In the genomic region with DNA sequence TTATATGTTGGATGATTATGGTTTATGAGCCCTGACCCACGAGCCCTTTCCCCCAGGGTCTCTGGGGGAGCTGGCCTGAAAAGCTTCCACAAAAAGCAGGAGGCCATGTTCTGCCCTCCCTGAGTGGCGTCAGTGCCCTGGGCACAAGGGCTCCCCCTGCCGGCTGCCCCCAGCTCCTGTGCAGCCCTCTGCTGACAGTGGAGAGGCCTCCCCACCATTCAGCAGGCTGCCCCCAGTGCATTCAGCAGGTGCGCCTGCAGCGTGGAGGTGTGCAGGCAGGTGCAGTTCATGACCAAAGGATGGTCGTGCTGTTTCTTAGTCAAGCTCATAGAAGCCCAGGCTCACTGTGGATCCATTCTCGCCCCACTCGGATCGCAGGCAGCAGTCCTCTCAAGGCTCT, we compare ENCODE assay signal across 13 cellular contexts. TPM values are rescaled to one million over a fixed set of nuclear protein-coding genes. Genes with fewer than 3 reads are reported as not detected.
DNase-seq lines count a peak whose midpoint lies in the region; ATAC-seq and TF ChIP-seq lines count a peak whose summit lies in the region.
"Had no signal": no experiment of that assay in that cellular context is flagged by ENCODE, and none has a peak within 500 bp of the region (broad histone marks: within the 10 kb centered on the region; RNA-seq: fewer than 3 reads in every experiment).

No MANE protein-coding gene starts in this region.

- no peak overlapping the region for H3K4me3 ChIP-seq in HL-60 (replicated peaks; ENCODE audit: insufficient read depth, low read length)
- H3K4me3 ChIP-seq in CD8-positive, alpha-beta T cell (ENCODE audit: low read depth, low read length): no peak overlapping the region

- no peak overlapping the region for H3K4me3 Mint-ChIP-seq in WTC11
- peak overlapping the region; percentile 3 for H3K4me3 Mint-ChIP-seq in neural crest cell
- H3K4me3 Mint-ChIP-seq in CD8-positive, alpha-beta T cell: no peak overlapping the region

- CTCF ChIA-PET in WTC11 (lab: Charles Lee): interaction anchor here (0.5 to 2.5 kb wide), 29 partner anchors 9 to 515 kb away, joined by 3 to 36 read pairs (median 4); a partner anchor contains a TSS
- CTCF ChIA-PET in CD8-positive, alpha-beta T cell (lab: Charles Lee): interaction anchor here (0.9 to 3.8 kb wide), 8 partner anchors 10 to 293 kb away, joined by 3 to 18 read pairs (median 4); a partner anchor contains a TSS

- peaks cover 5% of the 10 kb centered on the region for H3K36me3 ChIP-seq in CD8-positive, alpha-beta T cell (ENCODE audit: insufficient read depth, low read length)

- no peaks in the 10 kb centered on the region for H3K9me3 ChIP-seq in CD8-positive, alpha-beta T cell (ENCODE audit: low read length)

- DNase-seq in NCI-H82 (lab: John Stamatoyannopoulos, UW): peak; percentile 24
- DNase-seq in NCI-H82 treated with DMSO at 0.1 percent for 48 hours (lab: John Stamatoyannopoulos, UW; ENCODE audit: unreplicated experiment): no peak
- DNase-seq in HL-60 (ENCODE audit: low read depth in 1 of 2, low spot score in 1 of 2): peak in 1 of 2 experiments; percentile 65
- peak; percentile 49 for DNase-seq in WTC11 (ENCODE audit: low spot score)
- no peak for DNase-seq in neural crest cell (ENCODE audit: low read depth, low spot score)
- no peak for DNase-seq in cortex of kidney (lab: John Stamatoyannopoulos, UW)
- no peak for DNase-seq in CD8-positive, alpha-beta T cell
- no peak for DNase-seq in stimulated activated naive CD4-positive, alpha-beta T cell (lab: John Stamatoyannopoulos, UW)
- DNase-seq: 8988T; activated CD4-positive, alpha-beta T cell treated with anti-CD3 and anti-CD28 coated beads, Interleukin-2, amount 50 U/mL, for 4 hours; NCI-H1048; nucleus accumbens; T-helper 9 cell had no signal

- H3K9me3 Mint-ChIP-seq in WTC11: peaks cover 6% of the 10 kb centered on the region; the same call in 1 of the 2 replicates
- H3K9me3 Mint-ChIP-seq in neural crest cell: no peaks in the 10 kb centered on the region
- H3K9me3 Mint-ChIP-seq in CD8-positive, alpha-beta T cell: peaks cover 5% of the 10 kb centered on the region

- H3K36me3 Mint-ChIP-seq in WTC11: peaks cover 12% of the 10 kb centered on the region
- H3K36me3 Mint-ChIP-seq in neural crest cell (ENCODE audit: low read depth): peaks cover 21% of the 10 kb centered on the region
- H3K36me3 Mint-ChIP-seq in CD8-positive, alpha-beta T cell: peaks cover 47% of the 10 kb centered on the region

- no peaks in the 10 kb centered on the region for H3K27me3 ChIP-seq in HL-60 (ENCODE audit: insufficient read depth, poor library complexity, severe bottlenecking)
- no peaks in the 10 kb centered on the region for H3K27me3 ChIP-seq in CD8-positive, alpha-beta T cell (ENCODE audit: insufficient read depth, low read length)

- intact Hi-C loops in CD8-positive, alpha-beta T cell (cut with DNase I, micrococcal nuclease): no loop called here

- TF ChIP-seq CTCF in HL-60 (IDR thresholded peaks at IDR 0.05; ENCODE audit: insufficient read depth, low read length) (peak; percentile 46), WTC11 (IDR thresholded peaks at IDR 0.05) (no peak; the same call in 1 of the 2 replicates), neural crest cell (conservative IDR thresholded peaks at IDR 0.05) (no peak)
- no peak for TF ChIP-seq CTCF in CD8-positive, alpha-beta T cell (IDR thresholded peaks at IDR 0.05)

- H3K27me3 Mint-ChIP-seq in WTC11 (ENCODE audit: low read depth): no peaks in the 10 kb centered on the region
- no peaks in the 10 kb centered on the region for H3K27me3 Mint-ChIP-seq in neural crest cell (ENCODE audit: low read depth)
- no peaks in the 10 kb centered on the region for H3K27me3 Mint-ChIP-seq in CD8-positive, alpha-beta T cell (ENCODE audit: low read depth)

- POLR2A ChIA-PET in WTC11 (lab: Charles Lee): no interaction called here
- POLR2A ChIA-PET in CD8-positive, alpha-beta T cell (lab: Charles Lee): interaction anchor here (0.6 to 2.9 kb wide), 9 partner anchors 9 to 248 kb away, joined by 3 to 18 read pairs (median 3); a partner anchor contains a TSS

- H3K4me1 ChIP-seq in CD8-positive, alpha-beta T cell (ENCODE audit: insufficient read depth, low read length): peaks cover 23% of the 10 kb centered on the region

- H3K27ac ChIP-seq in HL-60 (replicated peaks): peak overlapping the region; percentile 41
- no peak overlapping the region for H3K27ac ChIP-seq in CD8-positive, alpha-beta T cell (ENCODE audit: low read depth, low read length)

- H3K27ac Mint-ChIP-seq in WTC11 (no peak overlapping the region), neural crest cell (ENCODE audit: unreplicated experiment) (no peak overlapping the region)
- H3K27ac Mint-ChIP-seq in CD8-positive, alpha-beta T cell: no peak overlapping the region

- H3K4me1 Mint-ChIP-seq in WTC11 (peaks cover 11% of the 10 kb centered on the region), neural crest cell (peaks cover 15% of the 10 kb centered on the region)
- H3K4me1 Mint-ChIP-seq in CD8-positive, alpha-beta T cell (ENCODE audit: low read depth): peaks cover 51% of the 10 kb centered on the region

- peak; percentile 36 for ATAC-seq in WTC11
- ATAC-seq in CD8-positive, alpha-beta T cell: no peak

TF ChIP-seq in WTC11, 78 proteins besides CTCF, POLR2A, EP300 and RAD21:
- TF ChIP-seq ZNF416 (CRISPR knock-in tag; IDR thresholded peaks at IDR 0.05) (no peak), RELA (CRISPR knock-in tag; IDR thresholded peaks at IDR 0.05; ENCODE audit: borderline replicate concordance) (no peak), OVOL2 (CRISPR knock-in tag; IDR thresholded peaks at IDR 0.05; ENCODE audit: borderline replicate concordance) (no peak), ZNF219 (CRISPR knock-in tag; IDR thresholded peaks at IDR 0.05; ENCODE audit: borderline replicate concordance) (no peak), ELF4 (CRISPR knock-in tag; IDR thresholded peaks at IDR 0.05; ENCODE audit: low read depth) (no peak), SP1 (CRISPR knock-in tag; conservative IDR thresholded peaks at IDR 0.05) (no peak)
- TF ChIP-seq, protein P1, sequence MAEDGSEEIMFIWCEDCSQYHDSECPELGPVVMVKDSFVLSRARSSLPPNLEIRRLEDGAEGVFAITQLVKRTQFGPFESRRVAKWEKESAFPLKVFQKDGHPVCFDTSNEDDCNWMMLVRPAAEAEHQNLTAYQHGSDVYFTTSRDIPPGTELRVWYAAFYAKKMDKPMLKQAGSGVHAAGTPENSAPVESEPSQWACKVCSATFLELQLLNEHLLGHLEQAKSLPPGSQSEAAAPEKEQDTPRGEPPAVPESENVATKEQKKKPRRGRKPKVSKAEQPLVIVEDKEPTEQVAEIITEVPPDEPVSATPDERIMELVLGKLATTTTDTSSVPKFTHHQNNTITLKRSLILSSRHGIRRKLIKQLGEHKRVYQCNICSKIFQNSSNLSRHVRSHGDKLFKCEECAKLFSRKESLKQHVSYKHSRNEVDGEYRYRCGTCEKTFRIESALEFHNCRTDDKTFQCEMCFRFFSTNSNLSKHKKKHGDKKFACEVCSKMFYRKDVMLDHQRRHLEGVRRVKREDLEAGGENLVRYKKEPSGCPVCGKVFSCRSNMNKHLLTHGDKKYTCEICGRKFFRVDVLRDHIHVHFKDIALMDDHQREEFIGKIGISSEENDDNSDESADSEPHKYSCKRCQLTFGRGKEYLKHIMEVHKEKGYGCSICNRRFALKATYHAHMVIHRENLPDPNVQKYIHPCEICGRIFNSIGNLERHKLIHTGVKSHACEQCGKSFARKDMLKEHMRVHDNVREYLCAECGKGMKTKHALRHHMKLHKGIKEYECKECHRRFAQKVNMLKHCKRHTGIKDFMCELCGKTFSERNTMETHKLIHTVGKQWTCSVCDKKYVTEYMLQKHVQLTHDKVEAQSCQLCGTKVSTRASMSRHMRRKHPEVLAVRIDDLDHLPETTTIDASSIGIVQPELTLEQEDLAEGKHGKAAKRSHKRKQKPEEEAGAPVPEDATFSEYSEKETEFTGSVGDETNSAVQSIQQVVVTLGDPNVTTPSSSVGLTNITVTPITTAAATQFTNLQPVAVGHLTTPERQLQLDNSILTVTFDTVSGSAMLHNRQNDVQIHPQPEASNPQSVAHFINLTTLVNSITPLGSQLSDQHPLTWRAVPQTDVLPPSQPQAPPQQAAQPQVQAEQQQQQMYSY (CRISPR knock-in tag; IDR thresholded peaks at IDR 0.05): no peak

RNA-seq across cellular contexts. Expression of a gene that starts 12.5 kb away (rescaled TPM):
- total RNA-seq in WTC11 (2021) (0.55 TPM in 1 of 3 replicates, not detected in the others), neural crest cell (not detected in 2 replicates)
- total RNA-seq in CD8-positive, alpha-beta T cell: 1 to 10 TPM; 1.1 to 1.5 TPM

RNA-seq across cellular contexts. Expression of a gene that starts 28.5 kb away (rescaled TPM):
- total RNA-seq in WTC11 (2021) (52.0 to 56.9 TPM (median 54.4 TPM) in 3 replicates), neural crest cell (70.4 and 74.0 TPM in 2 replicates)
- 10 to 100 TPM; 27.5 to 30.0 TPM for total RNA-seq in CD8-positive, alpha-beta T cell

RNA-seq across cellular contexts. Expression of a gene that starts 34.8 kb away (rescaled TPM):
- total RNA-seq in WTC11 (2021): 21.4 to 23.4 TPM (median 21.9 TPM) in 3 replicates
- 23.8 and 25.1 TPM in 2 replicates for total RNA-seq in neural crest cell
- total RNA-seq in CD8-positive, alpha-beta T cell: 10 to 100 TPM; 29.7 to 30.7 TPM

RNA-seq across cellular contexts. Expression of a gene that starts 40.7 kb away (rescaled TPM):
- 296 to 319 TPM (median 303 TPM) in 3 replicates for total RNA-seq in WTC11 (2021)
- 317 and 325 TPM in 2 replicates for total RNA-seq in neural crest cell
- total RNA-seq in CD8-positive, alpha-beta T cell: 100 to 1,000 TPM; 177 to 183 TPM

Comparison
In these comparisons a context has a peak if more than half of its experiments do, and no peak if none do; other contexts are left out.
1. DNase-seq: peak in NCI-H82 (single experiment) and WTC11 (single experiment); none in NCI-H82 treated with DMSO at 0.1 percent for 48 hours (single experiment), neural crest cell (single experiment), cortex of kidney (single experiment), CD8-positive, alpha-beta T cell (0 of 7) and stimulated activated naive CD4-positive, alpha-beta T cell (0 of 6).